ENCODE assay signal across 22 cellular contexts in the genomic region with DNA sequence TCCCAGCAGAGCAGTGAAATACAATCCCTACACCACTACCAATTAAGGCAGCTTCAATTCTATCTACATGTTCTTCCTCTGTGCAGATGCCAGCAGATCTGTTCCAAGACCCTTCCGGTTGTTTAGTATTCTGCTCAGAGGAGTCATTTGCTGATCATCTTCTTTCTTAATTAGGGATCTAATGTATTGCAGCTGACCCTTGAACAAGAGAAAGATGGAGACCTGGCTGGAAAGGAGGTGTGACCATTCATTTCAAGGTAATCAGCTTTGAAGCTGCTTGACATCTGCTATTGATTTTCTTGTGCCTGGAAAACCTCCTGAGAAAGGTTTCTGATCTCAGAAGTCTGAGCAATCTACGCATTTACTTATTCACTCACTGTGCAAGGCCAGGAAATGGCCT. TPM values are rescaled to one million over a fixed set of nuclear protein-coding genes. Genes with fewer than 3 reads are reported as not detected.
"Had no signal": no experiment of that assay in that cellular context is flagged by ENCODE, and none has a peak within 500 bp of the region (broad histone marks: within the 10 kb centered on the region; RNA-seq: fewer than 3 reads in every experiment).

No MANE protein-coding gene starts in this region.

- H3K4me1 ChIP-seq: esophagus squamous epithelium, psoas muscle, right lobe of liver, suprapubic skin, thyroid gland had no signal

- H3K4me1 Mint-ChIP-seq: stimulated activated effector memory CD8-positive, alpha-beta T cell treated with anti-CD3 and anti-CD28 coated beads, Interleukin-12 subunit alpha, Interleukin-12 subunit beta, amount 100 ng/mL, for 72 hours had no signal

- H3K27ac Mint-ChIP-seq: natural killer cell treated with Interleukin-12 subunit alpha and Interleukin-12 subunit beta and Interleukin-15 and Interleukin-18, amount 100 ng/mL, for 72 hours; stimulated activated effector memory CD8-positive, alpha-beta T cell treated with anti-CD3 and anti-CD28 coated beads, Interleukin-12 subunit alpha, Interleukin-12 subunit beta, amount 100 ng/mL, for 72 hours; type B pancreatic cell had no signal

- H3K9me3 ChIP-seq: esophagus squamous epithelium, psoas muscle, right lobe of liver, suprapubic skin, thyroid gland had no signal

- H3K4me3 Mint-ChIP-seq: natural killer cell treated with Interleukin-12 subunit alpha and Interleukin-12 subunit beta and Interleukin-15 and Interleukin-18, amount 100 ng/mL, for 72 hours; stimulated activated effector memory CD8-positive, alpha-beta T cell treated with anti-CD3 and anti-CD28 coated beads, Interleukin-12 subunit alpha, Interleukin-12 subunit beta, amount 100 ng/mL, for 72 hours; type B pancreatic cell had no signal

- H3K36me3 Mint-ChIP-seq: natural killer cell treated with Interleukin-12 subunit alpha and Interleukin-12 subunit beta and Interleukin-15 and Interleukin-18, amount 100 ng/mL, for 72 hours; stimulated activated effector memory CD8-positive, alpha-beta T cell treated with anti-CD3 and anti-CD28 coated beads, Interleukin-12 subunit alpha, Interleukin-12 subunit beta, amount 100 ng/mL, for 72 hours; type B pancreatic cell had no signal

- ATAC-seq: left colon; left ventricle myocardium superior; natural killer cell treated with Interleukin-12 subunit alpha and Interleukin-12 subunit beta and Interleukin-15 and Interleukin-18, amount 100 ng/mL, for 72 hours; psoas muscle; right lobe of liver; stimulated activated effector memory CD8-positive, alpha-beta T cell treated with anti-CD3 and anti-CD28 coated beads, Interleukin-12 subunit alpha, Interleukin-12 subunit beta, amount 100 ng/mL, for 72 hours; stimulated activated naive CD8-positive, alpha-beta T cell treated with anti-CD3 and anti-CD28 coated beads, Interleukin-15, Interleukin-2, amounts not matched to agents 100 U/mL and 50 U/mL, for 24 hours had no signal

- H3K4me3 ChIP-seq: esophagus squamous epithelium, lung, psoas muscle, right lobe of liver, suprapubic skin, thyroid gland had no signal

- DNase-seq: dermis blood vessel endothelial cell; esophagus squamous epithelium; foreskin fibroblast; left colon; left ventricle myocardium superior; mesenchymal stem cell; midbrain; occipital lobe; psoas muscle; retina; right lobe of liver; stimulated activated CD4-positive, alpha-beta T cell treated with anti-CD3 and anti-CD28 coated beads, Interleukin-4, amount 100 ng/mL, for 1 hour; stimulated activated CD8-positive, alpha-beta memory T cell treated with anti-CD3 and anti-CD28 coated beads, Interleukin-4, amount 100 ng/mL, for 48 hours; stimulated activated naive CD8-positive, alpha-beta T cell treated with anti-CD3 and anti-CD28 coated beads, Interleukin-15, Interleukin-2, amounts not matched to agents 100 U/mL and 50 U/mL, for 24 hours; thyroid gland had no signal

- H3K27ac ChIP-seq: esophagus squamous epithelium, psoas muscle, right lobe of liver, suprapubic skin, thyroid gland had no signal

- H3K36me3 ChIP-seq: esophagus squamous epithelium, right lobe of liver, suprapubic skin, thyroid gland had no signal

RNA-seq across cellular contexts. Expression of a gene that starts 24.0 kb away (rescaled TPM):
- total RNA-seq: epithelial cell of proximal tubule; kidney epithelial cell; left ventricle myocardium superior; natural killer cell treated with Interleukin-12 subunit alpha and Interleukin-12 subunit beta and Interleukin-15 and Interleukin-18, amount 100 ng/mL, for 72 hours had no signal
